ENCODE assay signal across 8 cellular contexts in genomic region chr3:45656575-45657363, GRCh38. TPM values are rescaled to one million over a fixed set of nuclear protein-coding genes. Genes with fewer than 3 reads are reported as not detected.
DNase-seq lines count a peak whose midpoint lies in the region; ATAC-seq, FAIRE-seq and TF ChIP-seq lines count a peak whose summit lies in the region.

No MANE protein-coding gene starts in this region.

- H3F3A ChIP-seq in neural progenitor cell (ENCODE audit: low read depth): no peaks in the 10 kb centered on the region

- ATAC-seq in GM19463 (IDR thresholded peaks at IDR 0.05; ENCODE audit: unreplicated experiment): peak; percentile 60

- H3K9ac ChIP-seq in neural progenitor cell: no peak overlapping the region

- no peaks in the 10 kb centered on the region for H3K4me1 ChIP-seq in neural progenitor cell

- peak; percentile 85 for TF ChIP-seq CTCF in CD14-positive monocyte (IDR thresholded peaks at IDR 0.05)
- peak; percentile 97 for TF ChIP-seq CTCF in fibroblast of pulmonary artery (IDR thresholded peaks at IDR 0.05; ENCODE audit: low read length, missing control alignments)
- peak; percentile 97 for TF ChIP-seq CTCF in neural progenitor cell (IDR thresholded peaks at IDR 0.05)

- H3K4me3 Mint-ChIP-seq in CD14-positive monocyte: peak overlapping the region; percentile 53 to 60
- no peak overlapping the region for H3K4me3 Mint-ChIP-seq in neural progenitor cell

- H3K27me3 Mint-ChIP-seq in CD14-positive monocyte (ENCODE audit: low read depth in 3 of 3) (no peaks in the 10 kb centered on the region), neural progenitor cell (ENCODE audit: insufficient read depth, low read depth) (no peaks in the 10 kb centered on the region)

- H3K9me3 Mint-ChIP-seq in CD14-positive monocyte (peaks cover 0 to 3% (median 0%) of the 10 kb centered on the region in 7 donors), neural progenitor cell (no peaks in the 10 kb centered on the region)

- H3K79me2 ChIP-seq in neural progenitor cell (ENCODE audit: low read depth): no peaks in the 10 kb centered on the region

- no peak overlapping the region for H3K27ac ChIP-seq in neural progenitor cell

- no peaks in the 10 kb centered on the region for H3K36me3 ChIP-seq in neural progenitor cell

- no peaks in the 10 kb centered on the region for H3K27me3 ChIP-seq in neural progenitor cell

- no peaks in the 10 kb centered on the region for H4K20me1 ChIP-seq in neural progenitor cell (ENCODE audit: low read depth)

- H3K27ac Mint-ChIP-seq in CD14-positive monocyte (peak overlapping the region; percentile 92 to 98 (median 97)), neural progenitor cell (no peak overlapping the region)

- no peak overlapping the region for H3K4me2 ChIP-seq in neural progenitor cell

- H2AFZ ChIP-seq in neural progenitor cell (replicated peaks): no peak overlapping the region

- intact Hi-C loops in CD14-positive monocyte (cut with micrococcal nuclease): loop anchor here (1.0 to 2.0 kb wide), 2 partner anchors 10 to 64 kb away; no protein-coding TSS in a partner anchor

- H3K4me3 ChIP-seq in fibroblast of pulmonary artery (replicated peaks; ENCODE audit: low read depth, low read length) (no peak overlapping the region), neural progenitor cell (no peak overlapping the region)

- peak; percentile 96 for DNase-seq in CD14-positive monocyte (ENCODE audit: low spot score)
- DNase-seq in LHCN-M2 (ENCODE audit: low read depth): peak; percentile 92
- peak; percentile 85 for DNase-seq in RCC 7860 (ENCODE audit: low spot score)
- DNase-seq in activated T-cell treated with anti-CD3 and anti-CD28 coated beads, Interleukin-2, amount 50 U/mL, for 48 hours: peak; percentile 88 to 91
- peak; percentile 98 for DNase-seq in fibroblast of pulmonary artery (ENCODE audit: low read depth)
- peak; percentile 90 for DNase-seq in neural progenitor cell (ENCODE audit: low spot score)
- DNase-seq in stromal cell of bone marrow (ENCODE audit: low read depth): peak; percentile 92

- FAIRE-seq in RCC 7860 (lab: Jason Lieb, UNC): peak; percentile 8

- H3K9me3 ChIP-seq in neural progenitor cell (ENCODE audit: low read depth): no peaks in the 10 kb centered on the region

- H3K36me3 Mint-ChIP-seq in CD14-positive monocyte: peaks cover 14 to 24% of the 10 kb centered on the region in 2 donors
- peaks cover 2% of the 10 kb centered on the region for H3K36me3 Mint-ChIP-seq in neural progenitor cell

- H3K4me1 Mint-ChIP-seq in CD14-positive monocyte (peaks cover 46% of the 10 kb centered on the region), neural progenitor cell (peaks cover 5% of the 10 kb centered on the region)

RNA-seq across cellular contexts. Expression of gene SACM1L, which starts 32.4 kb away (rescaled TPM):
- 10 to 100 TPM; 14.6 to 21.5 TPM for polyA plus RNA-seq in CD14-positive monocyte
- total RNA-seq in LHCN-M2 (2014; rRNA removed): 64.5 and 71.3 TPM in 2 replicates
- 17.1 TPM for polyA plus RNA-seq in LHCN-M2 (2012)
- 46.7 and 61.8 TPM in 2 replicates for total RNA-seq in neural progenitor cell (ENCODE audit: low replicate concordance)
